8 cellular contexts compared by ENCODE assay signal in the genomic region with DNA sequence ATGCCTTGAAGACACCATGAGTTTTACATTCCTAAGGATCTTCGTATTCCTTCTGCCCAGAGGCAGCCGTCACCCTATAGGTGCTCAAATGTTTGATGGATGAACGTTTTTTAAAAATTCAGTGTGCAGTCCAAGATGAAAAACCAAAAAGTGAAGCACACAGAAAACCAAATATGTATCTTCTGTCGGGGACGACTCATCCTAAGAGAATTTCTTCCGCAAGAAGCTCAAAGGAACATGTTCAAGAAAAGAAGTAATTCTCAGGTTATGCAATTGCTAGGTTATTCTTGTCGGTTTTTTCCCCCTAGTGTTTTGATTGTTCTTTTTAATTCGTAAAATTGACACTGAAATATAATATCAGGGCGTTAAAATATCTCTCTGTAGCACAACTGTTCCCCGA. TPM values are rescaled to one million over a fixed set of nuclear protein-coding genes. Genes with fewer than 3 reads are reported as not detected.
DNase-seq lines count a peak whose midpoint lies in the region; ATAC-seq and TF ChIP-seq lines count a peak whose summit lies in the region.

No MANE protein-coding gene starts in this region.

- H3K4me3 ChIP-seq in BJ (ENCODE audit: low read depth, low read length) = peak overlapping the region; percentile 74
- peak overlapping the region; percentile 98 for H3K4me3 ChIP-seq in Karpas-422 (ENCODE audit: low read length)

- peak overlapping the region; percentile 55 for H3K27ac Mint-ChIP-seq in chondrocyte (ENCODE audit: unreplicated experiment)
- peak overlapping the region in 1 of 2 donors; percentile 54 for H3K27ac Mint-ChIP-seq in natural killer cell treated with Interleukin-12 subunit alpha and Interleukin-12 subunit beta and Interleukin-15 and Interleukin-18, amount 100 ng/mL, for 72 hours

- no peaks in the 10 kb centered on the region for H3K9me2 ChIP-seq in Karpas-422 (replicated peaks; ENCODE audit: insufficient read depth, low read length)

- no peaks in the 10 kb centered on the region for H3K9me3 ChIP-seq in Karpas-422 (ENCODE audit: low read length)

- no peak for TF ChIP-seq CTCF in BJ (IDR thresholded peaks at IDR 0.05; ENCODE audit: insufficient read depth, low read depth, low read length)
- TF ChIP-seq CTCF in chondrocyte (IDR thresholded peaks at IDR 0.05) = peak; percentile 23

- no peak overlapping the region for H2AFZ ChIP-seq in Karpas-422 (ENCODE audit: low read length)

- H3K36me3 Mint-ChIP-seq in chondrocyte (ENCODE audit: low read depth) = no peaks in the 10 kb centered on the region
- no peaks in the 10 kb centered on the region for H3K36me3 Mint-ChIP-seq in natural killer cell treated with Interleukin-12 subunit alpha and Interleukin-12 subunit beta and Interleukin-15 and Interleukin-18, amount 100 ng/mL, for 72 hours

- ATAC-seq in natural killer cell treated with Interleukin-12 subunit alpha and Interleukin-12 subunit beta and Interleukin-15 and Interleukin-18, amount 100 ng/mL, for 72 hours = no peak
- ATAC-seq in GM21447 (IDR thresholded peaks at IDR 0.05; ENCODE audit: unreplicated experiment) (no peak), HG02678 (IDR thresholded peaks at IDR 0.05; ENCODE audit: unreplicated experiment) (no peak)
- no peak for ATAC-seq in activated CD4-positive, CD25-positive, alpha-beta regulatory T cell treated with anti-CD3 and anti-CD28 coated beads, Interleukin-2, amount 50 U/mL, for 24 hours

- H3K9me3 Mint-ChIP-seq in chondrocyte (ENCODE audit: low read depth) = no peaks in the 10 kb centered on the region
- no peaks in the 10 kb centered on the region for H3K9me3 Mint-ChIP-seq in natural killer cell treated with Interleukin-12 subunit alpha and Interleukin-12 subunit beta and Interleukin-15 and Interleukin-18, amount 100 ng/mL, for 72 hours

- CTCF ChIA-PET in BJ (lab: Yijun Ruan, JAX) = interaction anchor here (0.9 to 10.9 kb wide), 5 partner anchors 10 to 137 kb away, joined by 3 to 89 read pairs (median 4); partner anchors contain the start of gene NCOR1

- peaks cover 4% of the 10 kb centered on the region for H3K36me3 ChIP-seq in BJ (ENCODE audit: control insufficient read depth, insufficient read depth, low read length)
- peaks cover 27% of the 10 kb centered on the region; the same call in 1 of the 2 replicates for H3K36me3 ChIP-seq in Karpas-422 (ENCODE audit: insufficient read depth, low read length)

- peaks cover 58% of the 10 kb centered on the region for H3K79me2 ChIP-seq in Karpas-422 (ENCODE audit: low read length)

- peak overlapping the region; percentile 61 for H3K27ac ChIP-seq in Karpas-422 (ENCODE audit: low read length)

- no peaks in the 10 kb centered on the region for H3K27me3 Mint-ChIP-seq in chondrocyte (ENCODE audit: low read depth)
- H3K27me3 Mint-ChIP-seq in natural killer cell treated with Interleukin-12 subunit alpha and Interleukin-12 subunit beta and Interleukin-15 and Interleukin-18, amount 100 ng/mL, for 72 hours = no peaks in the 10 kb centered on the region

- H3K27me3 ChIP-seq in BJ (ENCODE audit: control insufficient read depth, insufficient read depth, low read length) (no peaks in the 10 kb centered on the region), Karpas-422 (ENCODE audit: low read length) (no peaks in the 10 kb centered on the region)

- no peaks in the 10 kb centered on the region for H4K20me1 ChIP-seq in Karpas-422 (ENCODE audit: insufficient read depth, low read depth, low read length)

- H3K4me3 Mint-ChIP-seq in chondrocyte (ENCODE audit: unreplicated experiment) = peak overlapping the region; percentile 85
- peak overlapping the region; percentile 90 for H3K4me3 Mint-ChIP-seq in natural killer cell treated with Interleukin-12 subunit alpha and Interleukin-12 subunit beta and Interleukin-15 and Interleukin-18, amount 100 ng/mL, for 72 hours

- H3K9ac ChIP-seq in Karpas-422 (ENCODE audit: low read length) = peak overlapping the region; percentile 98

- POLR2A ChIA-PET in BJ (lab: Charles Lee) = interaction anchor here (0.9 kb wide), 1 partner anchor 29 kb away, joined by 3 read pairs; the partner anchor contains the start of gene UBB

- DNase-seq in BJ (ENCODE audit: low read depth) = no peak
- DNase-seq in Karpas-422 = no peak
- DNase-seq in chondrocyte (ENCODE audit: low spot score) = no peak
- no peak for DNase-seq in natural killer cell treated with Interleukin-12 subunit alpha and Interleukin-12 subunit beta and Interleukin-15 and Interleukin-18, amount 100 ng/mL, for 72 hours (ENCODE audit: low spot score)
- no peak for DNase-seq in NCI-H1092 treated with DMSO at 0.1 percent for 48 hours (lab: John Stamatoyannopoulos, UW)

- peaks cover 14% of the 10 kb centered on the region for H3K4me1 Mint-ChIP-seq in chondrocyte (ENCODE audit: low read depth)
- peaks cover 8 to 15% of the 10 kb centered on the region in 2 donors for H3K4me1 Mint-ChIP-seq in natural killer cell treated with Interleukin-12 subunit alpha and Interleukin-12 subunit beta and Interleukin-15 and Interleukin-18, amount 100 ng/mL, for 72 hours (ENCODE audit: low read depth in 2 of 2)

- peak overlapping the region; percentile 94 for H3K4me2 ChIP-seq in Karpas-422 (ENCODE audit: low read depth, low read length, poor library complexity, severe bottlenecking)

- H3K4me1 ChIP-seq in Karpas-422 (ENCODE audit: low read length) = peaks cover 25% of the 10 kb centered on the region

RNA-seq across cellular contexts. Expression of gene CENPV, which starts 1.4 kb away (rescaled TPM):
- 39.2 and 41.5 TPM in 2 replicates for polyA plus RNA-seq in BJ (2011; rRNA removed)
- polyA minus RNA-seq in BJ (2011; rRNA and poly(A)+ RNA removed) = 7.7 and 12.1 TPM in 2 replicates
- total RNA-seq in Karpas-422 (2014; rRNA removed; shearing (Covaris generic); ENCODE audit: low replicate concordance) = 25.6 and 69.7 TPM in 2 replicates
- 4.3 to 12.3 TPM (median 10.7 TPM) in 3 replicates for total RNA-seq in chondrocyte
- 10 to 100 TPM; 24.7 to 71.1 TPM for total RNA-seq in natural killer cell treated with Interleukin-12 subunit alpha and Interleukin-12 subunit beta and Interleukin-15 and Interleukin-18, amount 100 ng/mL, for 72 hours

RNA-seq across cellular contexts. Expression of gene UBB, which starts 29.1 kb away (rescaled TPM):
- polyA plus RNA-seq in BJ (2011; rRNA removed) = 3,195 and 3,417 TPM in 2 replicates
- 1,408 and 2,496 TPM in 2 replicates for polyA minus RNA-seq in BJ (2011; rRNA and poly(A)+ RNA removed)
- 1,060 and 1,155 TPM in 2 replicates for total RNA-seq in Karpas-422 (2014; rRNA removed; shearing (Covaris generic); ENCODE audit: low replicate concordance)
- total RNA-seq in chondrocyte = 1,031 to 1,215 TPM (median 1,058 TPM) in 3 replicates
- total RNA-seq in natural killer cell treated with Interleukin-12 subunit alpha and Interleukin-12 subunit beta and Interleukin-15 and Interleukin-18, amount 100 ng/mL, for 72 hours = 1,000 to 10,000 TPM; 1,085 to 1,889 TPM
